In genomic region chr21:37200641-37201480, GRCh38 we compare ENCODE assay signal across 18 cellular contexts.
"Had no signal": no experiment of that assay in that cellular context is flagged by ENCODE, and none has a peak within 500 bp of the region (broad histone marks: within the 10 kb centered on the region; RNA-seq: fewer than 3 reads in every experiment).

No MANE protein-coding gene starts in this region.

- H3K9me3 ChIP-seq: lower lobe of right lung, neutrophil, transverse colon, uterus had no signal

- H3K4me1 Mint-ChIP-seq: activated CD4-positive, alpha-beta T cell treated with anti-CD3 and anti-CD28 coated beads for 36 hours; naive thymus-derived CD8-positive, alpha-beta T cell had no signal

- H3K4me3 ChIP-seq: lower lobe of right lung, transverse colon, uterus had no signal

- H3K27ac Mint-ChIP-seq: activated B cell treated with CpG ODN at 0.5 μM for 24 hours; activated CD4-positive, alpha-beta T cell treated with anti-CD3 and anti-CD28 coated beads for 36 hours; activated naive CD4-positive, alpha-beta T cell treated with anti-CD3 and anti-CD28 coated beads for 36 hours; dendritic cell treated with granulocyte-macrophage colony-stimulating factor and Interleukin-4, amounts not matched to agents 40 ng/mL and 50 ng/mL, for 4 days; T-helper 1 cell treated with Interleukin-12 subunit alpha and Interleukin-12 subunit beta and Interleukin-4 antibody, amounts not matched to agents 30 μg/mL and 1 μg/mL, for 36 hours had no signal

- H3K27me3 Mint-ChIP-seq: activated B cell treated with CpG ODN at 0.5 μM for 24 hours; activated CD4-positive, alpha-beta T cell treated with anti-CD3 and anti-CD28 coated beads for 36 hours; dendritic cell treated with granulocyte-macrophage colony-stimulating factor and Interleukin-4, amounts not matched to agents 40 ng/mL and 50 ng/mL, for 4 days; naive thymus-derived CD8-positive, alpha-beta T cell had no signal

- H3K79me2 ChIP-seq: parathyroid adenoma had no signal

- H3K4me1 ChIP-seq: lower lobe of right lung, parathyroid adenoma, transverse colon, uterus had no signal

- H3K9ac ChIP-seq: parathyroid adenoma had no signal

- H2AFZ ChIP-seq: parathyroid adenoma had no signal

- H3K4me3 Mint-ChIP-seq: activated B cell treated with CpG ODN at 0.5 μM for 24 hours; activated CD4-positive, alpha-beta T cell treated with anti-CD3 and anti-CD28 coated beads for 36 hours; activated naive CD4-positive, alpha-beta T cell treated with anti-CD3 and anti-CD28 coated beads for 36 hours; dendritic cell treated with granulocyte-macrophage colony-stimulating factor and Interleukin-4, amounts not matched to agents 40 ng/mL and 50 ng/mL, for 4 days; naive thymus-derived CD8-positive, alpha-beta T cell; T-helper 1 cell treated with Interleukin-12 subunit alpha and Interleukin-12 subunit beta and Interleukin-4 antibody, amounts not matched to agents 30 μg/mL and 1 μg/mL, for 36 hours had no signal

- H3K27ac ChIP-seq: lower lobe of right lung, neutrophil, parathyroid adenoma, transverse colon, uterus had no signal

- DNase-seq: activated B cell treated with CpG ODN at 0.5 μM for 24 hours; activated CD4-positive, alpha-beta T cell treated with anti-CD3 and anti-CD28 coated beads for 36 hours; activated CD4-positive, alpha-beta T cell treated with anti-CD3 and anti-CD28 coated beads, Interleukin-2, amount 50 U/mL, for 4 hours; activated naive CD4-positive, alpha-beta T cell treated with anti-CD3 and anti-CD28 coated beads for 36 hours; activated T-cell treated with anti-CD3 and anti-CD28 coated beads, Interleukin-2, amount 50 U/mL, for 48 hours; effector CD4-positive, alpha-beta T cell; foreskin keratinocyte; kidney; lower lobe of right lung; naive thymus-derived CD8-positive, alpha-beta T cell; stimulated activated CD4-positive, alpha-beta T cell treated with anti-CD3 and anti-CD28 coated beads, Interleukin-4, amount 100 ng/mL, for 24 hours; T1000; transverse colon; uterus had no signal

- ATAC-seq: activated CD4-positive, alpha-beta T cell treated with anti-CD3 and anti-CD28 coated beads for 36 hours; foreskin keratinocyte; naive thymus-derived CD8-positive, alpha-beta T cell had no signal

- H3K27me3 ChIP-seq: foreskin keratinocyte, neutrophil, transverse colon, uterus had no signal

- H3K9me3 Mint-ChIP-seq: activated B cell treated with CpG ODN at 0.5 μM for 24 hours; activated naive CD4-positive, alpha-beta T cell treated with anti-CD3 and anti-CD28 coated beads for 36 hours; dendritic cell treated with granulocyte-macrophage colony-stimulating factor and Interleukin-4, amounts not matched to agents 40 ng/mL and 50 ng/mL, for 4 days; naive thymus-derived CD8-positive, alpha-beta T cell; T-helper 1 cell treated with Interleukin-12 subunit alpha and Interleukin-12 subunit beta and Interleukin-4 antibody, amounts not matched to agents 30 μg/mL and 1 μg/mL, for 36 hours had no signal

- H3K36me3 ChIP-seq: uterus had no signal
